In the genomic region with DNA sequence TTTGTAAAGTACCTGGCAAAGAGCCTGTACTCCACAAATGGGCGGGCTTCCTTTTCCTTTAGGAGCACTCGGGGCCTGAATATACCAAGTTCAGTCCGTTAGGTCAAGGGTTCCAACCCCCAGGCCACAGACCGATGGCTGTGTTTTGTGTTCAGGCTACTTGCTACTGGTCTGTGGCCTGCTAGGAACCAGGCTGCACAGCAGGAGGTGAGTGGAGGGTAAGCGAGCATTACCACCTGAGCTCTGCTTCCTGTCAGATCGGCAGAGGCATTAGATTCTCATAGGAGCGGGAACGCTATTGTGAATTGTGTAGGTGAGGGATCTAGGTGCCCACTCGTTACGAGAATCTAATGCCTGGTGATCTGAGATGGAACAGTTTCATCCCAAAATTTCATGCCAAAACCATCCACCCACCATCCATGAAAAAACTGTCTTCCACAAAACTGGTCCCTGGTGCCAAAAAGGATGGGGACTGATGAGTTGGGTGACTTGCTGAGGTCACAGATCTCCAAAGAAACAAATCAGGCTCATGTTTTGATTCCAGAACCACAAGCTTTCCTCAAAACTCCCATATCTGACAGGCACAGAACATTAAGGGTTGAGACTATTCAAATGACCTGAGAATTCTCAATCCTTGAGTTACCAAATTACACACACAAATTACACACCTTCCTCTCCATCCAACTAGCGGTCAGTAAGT, we compare ENCODE assay signal across 20 cellular contexts.
"Had no signal": no experiment of that assay in that cellular context is flagged by ENCODE, and none has a peak within 500 bp of the region (broad histone marks: within the 10 kb centered on the region; RNA-seq: fewer than 3 reads in every experiment).

No MANE protein-coding gene starts in this region.

- H3K4me3 ChIP-seq: adrenal gland, left ventricle myocardium inferior, pancreas, thyroid gland, vagina had no signal

- H3K36me3 Mint-ChIP-seq: memory B cell had no signal

- H3K27ac ChIP-seq: adrenal gland, brain microvascular endothelial cell, left ventricle myocardium inferior, pancreas, thyroid gland, vagina had no signal

- FAIRE-seq: pancreas had no signal

- H3K9me3 Mint-ChIP-seq: activated T-helper 2 cell treated with anti-CD3 and anti-CD28 coated beads, Interferon-gamma antibody, Interleukin-2, Interleukin-4, amounts not matched to agents 10 μg/mL and 5 μg/mL and 100 μg/mL, durations not matched to agents 14 hours and 24 hours and 36 hours; memory B cell; stimulated activated naive CD8-positive, alpha-beta T cell treated with anti-CD3 and anti-CD28 coated beads, Interleukin-15, Interleukin-2, amounts not matched to agents 100 ng/mL and 50 ng/mL, for 24 hours had no signal

- H3K4me3 Mint-ChIP-seq: memory B cell; stimulated activated naive CD8-positive, alpha-beta T cell treated with anti-CD3 and anti-CD28 coated beads, Interleukin-15, Interleukin-2, amounts not matched to agents 100 ng/mL and 50 ng/mL, for 24 hours had no signal

- H3K4me1 ChIP-seq: pancreas had no signal

- H3K27ac Mint-ChIP-seq: memory B cell; stimulated activated naive CD8-positive, alpha-beta T cell treated with anti-CD3 and anti-CD28 coated beads, Interleukin-15, Interleukin-2, amounts not matched to agents 100 ng/mL and 50 ng/mL, for 24 hours had no signal

- H3K36me3 ChIP-seq: adrenal gland, brain microvascular endothelial cell, left ventricle myocardium inferior, pancreas, thyroid gland, vagina had no signal

- DNase-seq: activated CD4-positive, alpha-beta T cell treated with anti-CD3 and anti-CD28 coated beads, Interleukin-2, amount 50 U/mL, for 1 hour; activated naive CD4-positive, alpha-beta T cell treated with anti-CD3 and anti-CD28 coated beads, Interleukin-2, amount 50 U/mL, for 16 hours; activated T-cell treated with anti-CD3 and anti-CD28 coated beads for 4 hours; adrenal gland; brain microvascular endothelial cell; cerebellar nuclear complex; foreskin fibroblast; islet precursor cell; left ventricle myocardium inferior; pancreas; retina; stimulated activated CD4-positive, alpha-beta T cell treated with anti-CD3 and anti-CD28 coated beads, Interleukin-15, amount 100 ng/mL, for 24 hours; stimulated activated CD4-positive, alpha-beta T cell treated with anti-CD3 and anti-CD28 coated beads, Interleukin-4, amount 100 ng/mL, for 24 hours; T-helper 1 cell; thyroid gland had no signal

- H3K27me3 ChIP-seq: adrenal gland, brain microvascular endothelial cell, pancreas, thyroid gland, vagina had no signal

- H3K9me3 ChIP-seq: adrenal gland, left ventricle myocardium inferior, pancreas, thyroid gland, vagina had no signal

- ATAC-seq: esophagus mucosa, pancreas had no signal
